8 cellular contexts compared by ENCODE assay signal in the genomic region with DNA sequence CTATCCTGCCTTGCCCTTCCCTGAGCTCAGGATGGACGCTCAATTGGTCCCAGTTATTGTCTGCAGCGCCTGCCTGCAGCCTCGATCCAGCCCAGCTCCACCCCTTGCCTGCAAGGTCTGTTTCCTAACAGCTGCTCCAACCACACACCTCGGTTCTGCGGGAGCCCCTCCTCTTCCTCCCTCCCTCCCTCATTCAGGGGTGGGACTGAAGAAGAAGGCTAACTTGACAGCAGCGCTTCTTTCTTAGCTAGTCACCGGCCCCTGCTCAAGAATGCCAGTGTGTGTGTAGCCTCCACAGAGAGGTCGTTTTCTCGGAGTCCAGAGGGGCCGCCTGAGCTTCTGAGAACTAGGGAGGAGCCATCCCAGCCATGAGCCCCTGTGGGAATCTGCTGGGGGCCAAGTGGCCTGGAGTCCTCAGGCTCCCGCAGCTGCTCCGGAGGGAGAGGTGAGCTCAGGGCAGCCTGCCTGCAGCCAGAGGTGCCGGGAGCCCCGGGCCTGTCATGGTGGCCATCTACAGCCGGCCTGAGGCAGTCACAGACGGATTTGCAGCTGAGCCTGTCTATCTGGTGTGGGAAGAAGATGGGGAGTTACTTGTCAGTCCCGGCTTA. TPM values are rescaled to one million over a fixed set of nuclear protein-coding genes. Genes with fewer than 3 reads are reported as not detected.
DNase-seq lines count a peak whose midpoint lies in the region; ATAC-seq, FAIRE-seq and TF ChIP-seq lines count a peak whose summit lies in the region.

No MANE protein-coding gene starts in this region.

- peak; percentile 95 for FAIRE-seq in G401.6 (lab: Jason Lieb, UNC)

- H4K20me1 ChIP-seq in OCI-LY1 (ENCODE audit: insufficient read depth, low read length) = no peaks in the 10 kb centered on the region

- H3K4me3 ChIP-seq in OCI-LY1 (ENCODE audit: low read depth, low read length, poor library complexity, severe bottlenecking) = no peak overlapping the region

- H3K36me3 ChIP-seq in OCI-LY1 (ENCODE audit: insufficient read depth, low read length) = no peaks in the 10 kb centered on the region; the same call in 1 of the 2 replicates

- no peaks in the 10 kb centered on the region for H3K27me3 ChIP-seq in OCI-LY1 (ENCODE audit: insufficient read depth, low read length)

- no peak overlapping the region; the same call in 1 of the 2 replicates for H3K9ac ChIP-seq in OCI-LY1 (ENCODE audit: low read length)

- peak; percentile 81 for ATAC-seq in esophagus mucosa
- no peak for ATAC-seq in GM21528 (IDR thresholded peaks at IDR 0.05; ENCODE audit: low FRiP score, unreplicated experiment)

- TF ChIP-seq CTCF in OCI-LY1 (IDR thresholded peaks at IDR 0.05; ENCODE audit: low read length) = no peak

- H3K4me1 ChIP-seq in OCI-LY1 (ENCODE audit: insufficient read depth, low read length, severe bottlenecking) = peaks cover 10% of the 10 kb centered on the region

- no peaks in the 10 kb centered on the region for H3K9me2 ChIP-seq in OCI-LY1 (ENCODE audit: low read depth, low read length)

- H3F3A ChIP-seq in OCI-LY1 (ENCODE audit: insufficient read depth, low read length) = no peaks in the 10 kb centered on the region

- DNase-seq in activated T-helper 1 cell treated with Interleukin-2 at 50 U/mL for 16 hours (ENCODE audit: low read depth) (peak; percentile 38), myocyte (ENCODE audit: low read depth) (peak; percentile 96), GOT3 (lab: John Stamatoyannopoulos, UW) (no peak)
- DNase-seq in stimulated activated CD8-positive, alpha-beta memory T cell treated with anti-CD3 and anti-CD28 coated beads, Interleukin-4, amount 100 ng/mL, for 1 hour (ENCODE audit: low read depth in 2 of 2, low spot score in 1 of 2) = peak; percentile 9 to 39

- H3K4me2 ChIP-seq in OCI-LY1 (ENCODE audit: low read length) = peak overlapping the region; percentile 18; the same call in 1 of the 2 replicates

- no peak overlapping the region for H2AFZ ChIP-seq in OCI-LY1 (ENCODE audit: low read length)

- no peak overlapping the region for H3K27ac ChIP-seq in OCI-LY1 (ENCODE audit: low read depth, low read length, poor library complexity, severe bottlenecking)

- H3K79me2 ChIP-seq in OCI-LY1 (ENCODE audit: insufficient read depth, low read length) = no peaks in the 10 kb centered on the region

- no peaks in the 10 kb centered on the region for H3K9me3 ChIP-seq in OCI-LY1 (ENCODE audit: low read length)

RNA-seq across cellular contexts. Expression of a gene that starts 36.1 kb away (rescaled TPM):
- 88.0 TPM for total RNA-seq in esophagus mucosa
- total RNA-seq in myocyte = 67.3 and 97.7 TPM in 2 replicates
- polyA plus RNA-seq in myocyte (2012) = 99.8 TPM

RNA-seq across cellular contexts. Expression of a gene that starts 44.0 kb away (rescaled TPM):
- total RNA-seq in esophagus mucosa = 5.8 TPM
- total RNA-seq in myocyte = 10.9 and 16.0 TPM in 2 replicates
- polyA plus RNA-seq in myocyte (2012) = 33.3 TPM
